Comparison of ENCODE assay signal across 16 cellular contexts in the genomic region with DNA sequence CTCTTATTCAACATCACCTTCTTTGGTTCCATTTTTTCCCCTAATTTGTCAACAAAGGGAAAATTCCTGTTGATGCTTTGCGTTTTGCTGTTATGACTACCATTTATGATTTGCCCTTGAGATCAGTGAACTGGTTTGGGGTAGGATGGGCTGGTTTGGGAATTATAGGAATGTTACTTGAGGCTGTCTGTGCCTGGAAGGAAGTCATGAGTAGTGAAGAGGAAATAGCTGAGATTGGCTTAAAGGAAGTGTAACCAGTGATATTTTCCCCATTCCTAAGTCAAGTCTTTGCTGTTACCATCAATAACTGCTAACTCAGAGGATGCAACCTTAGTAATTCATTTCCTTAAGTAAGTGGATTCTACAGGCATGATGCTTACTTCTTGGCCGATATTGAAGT.
"Had no signal": no experiment of that assay in that cellular context is flagged by ENCODE, and none has a peak within 500 bp of the region (broad histone marks: within the 10 kb centered on the region; RNA-seq: fewer than 3 reads in every experiment).

No MANE protein-coding gene starts in this region.

- H3K27me3 ChIP-seq: tibial artery, uterus had no signal

- H3K36me3 ChIP-seq: left ventricle myocardium inferior, tibial artery, uterus had no signal

- H3K4me3 ChIP-seq: left ventricle myocardium inferior, mucosa of descending colon, skin epidermis, tibial artery, uterus had no signal

- FAIRE-seq: kidney had no signal

- H3K9ac ChIP-seq: parathyroid adenoma had no signal

- H2AFZ ChIP-seq: parathyroid adenoma had no signal

- H3K9me3 ChIP-seq: mucosa of descending colon, tibial artery, uterus had no signal

- H3K27ac ChIP-seq: left ventricle myocardium inferior, parathyroid adenoma, skin epidermis, tibial artery, uterus had no signal

- H3K79me2 ChIP-seq: parathyroid adenoma had no signal

- H3K4me1 ChIP-seq: tibial artery, uterus had no signal

- ATAC-seq: mucosa of descending colon; naive thymus-derived CD8-positive, alpha-beta T cell had no signal

- DNase-seq: activated CD4-positive, alpha-beta T cell treated with anti-CD3 and anti-CD28 coated beads, Interleukin-2, amount 50 U/mL, for 1 hour; activated CD8-positive, alpha-beta memory T cell treated with anti-CD3 and anti-CD28 coated beads for 24 hours; activated naive CD4-positive, alpha-beta T cell; anterior cingulate cortex; erythroblast; kidney; left ventricle myocardium inferior; mucosa of descending colon; naive thymus-derived CD8-positive, alpha-beta T cell; stimulated activated CD4-positive, alpha-beta T cell treated with anti-CD3 and anti-CD28 coated beads, Interleukin-4, amount 100 ng/mL, for 24 hours; stimulated activated naive CD4-positive, alpha-beta T cell; T-helper 9 cell; tibial artery; uterus had no signal
